In the genomic region with DNA sequence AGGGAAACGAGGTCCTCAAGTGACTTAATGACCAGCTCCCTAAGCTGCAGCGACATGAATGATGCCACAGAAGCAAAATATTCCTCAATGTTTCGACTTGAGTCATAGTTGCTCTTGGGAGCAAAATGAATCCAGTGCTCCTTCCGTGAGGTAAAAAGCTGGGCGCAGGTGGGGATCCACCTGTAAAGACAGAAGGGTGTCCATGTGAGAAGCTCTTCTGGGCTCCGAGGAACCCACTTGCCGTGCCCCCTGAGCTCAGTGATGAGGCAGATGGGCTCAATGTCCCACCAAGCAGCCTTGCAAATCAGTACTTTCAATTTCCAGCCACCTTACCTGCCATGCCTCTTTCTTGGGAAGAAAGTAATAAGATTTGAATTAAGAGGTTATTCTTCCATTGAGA, we compare ENCODE assay signal across 36 cellular contexts. TPM values are rescaled to one million over a fixed set of nuclear protein-coding genes. Genes with fewer than 3 reads are reported as not detected.
"Had no signal": no experiment of that assay in that cellular context is flagged by ENCODE, and none has a peak within 500 bp of the region (broad histone marks: within the 10 kb centered on the region; RNA-seq: fewer than 3 reads in every experiment).

No MANE protein-coding gene starts in this region.

- DNase-seq: activated effector memory CD4-positive, alpha-beta T cell treated with anti-CD3 and anti-CD28 coated beads, Interleukin-2, amount 50 U/mL, for 16 hours; activated effector memory CD4-positive, alpha-beta T cell treated with Interleukin-2 at 50 U/mL for 16 hours; activated gamma-delta T cell; activated gamma-delta T cell treated with Interleukin-2 at 50 U/mL for 16 hours; activated naive CD4-positive, alpha-beta T cell; activated naive CD4-positive, alpha-beta T cell treated with anti-CD3 and anti-CD28 coated beads for 36 hours; activated naive CD4-positive, alpha-beta T cell treated with anti-CD3 and anti-CD28 coated beads, Interleukin-2, amount 10 ng/mL, durations not matched to agents 7 days and 5 days; activated naive CD4-positive, alpha-beta T cell treated with anti-CD3 and anti-CD28 coated beads, Interleukin-2, amount 50 U/mL, for 16 hours; activated naive CD4-positive, alpha-beta T cell treated with Interleukin-2 at 50 U/mL for 16 hours; activated naive CD8-positive, alpha-beta T cell treated with anti-CD3 and anti-CD28 coated beads for 36 hours; activated naive CD8-positive, alpha-beta T cell treated with anti-CD3 and anti-CD28 coated beads, Interleukin-2, amount 10 ng/mL, durations not matched to agents 7 days and 5 days; activated naive CD8-positive, alpha-beta T cell treated with anti-CD3 and anti-CD28 coated beads, Interleukin-2, amount 50 U/mL, for 24 hours; activated T-cell treated with anti-CD3 and anti-CD28 coated beads, Interleukin-2, amount 50 U/mL, for 1 hour; activated T-cell treated with anti-CD3 and anti-CD28 coated beads, Interleukin-2, amount 50 U/mL, for 24 hours; activated T-cell treated with anti-CD3 and anti-CD28 coated beads, Interleukin-2, amount 50 U/mL, for 4 hours; activated T-cell treated with anti-CD3 and anti-CD28 coated beads, Interleukin-2, amount 50 U/mL, for 48 hours; activated T-cell treated with anti-CD3 and anti-CD28 coated beads, Interleukin-2, amount 50 U/mL, for 72 hours; adrenal gland; amniotic stem cell; amygdala; anterior cingulate cortex; aorta; body of pancreas; brain microvascular endothelial cell; caudate nucleus; central memory CD4-positive, alpha-beta T cell; cerebellar nuclear complex had no signal

- H3K36me3 ChIP-seq: adrenal gland, ascending aorta, brain microvascular endothelial cell, breast epithelium, cardiac muscle cell had no signal

- H3K27me3 ChIP-seq: adrenal gland, ascending aorta, body of pancreas, brain microvascular endothelial cell, breast epithelium, cardiac muscle cell had no signal

- H3K9me3 ChIP-seq: adrenal gland, ascending aorta, body of pancreas, breast epithelium had no signal

- FAIRE-seq: astrocyte, bronchial epithelial cell had no signal

- H3K27ac ChIP-seq: adrenal gland, ascending aorta, body of pancreas, brain microvascular endothelial cell, breast epithelium, cardiac muscle cell had no signal

- H3K4me3 ChIP-seq: adrenal gland, ascending aorta, body of pancreas, breast epithelium, cardiac muscle cell had no signal

- H3K4me1 ChIP-seq: adrenal gland, ascending aorta, body of pancreas, breast epithelium had no signal

RNA-seq across cellular contexts. Expression of a gene that starts 25.5 kb away (rescaled TPM):
- total RNA-seq: activated naive CD4-positive, alpha-beta T cell treated with anti-CD3 and anti-CD28 coated beads for 36 hours; activated naive CD4-positive, alpha-beta T cell treated with anti-CD3 and anti-CD28 coated beads, Interleukin-2, amount 50 U/mL, for 72 hours; activated naive CD8-positive, alpha-beta T cell treated with anti-CD3 and anti-CD28 coated beads for 36 hours; activated naive CD8-positive, alpha-beta T cell treated with anti-CD3 and anti-CD28 coated beads, Interleukin-2, amount 10 ng/mL, durations not matched to agents 7 days and 5 days; activated T-cell treated with anti-CD3 and anti-CD28 coated beads, Interleukin-2, amount 50 U/mL, for 4 hours; activated T-helper 1 cell treated with anti-CD3 and anti-CD28 coated beads, Interleukin-12 subunit alpha, Interleukin-12 subunit beta, Interleukin-2, Interleukin-4 antibody, amounts not matched to agents 30 ng/mL and 10 ng/mL and 1 ng/mL, durations not matched to agents 14 hours and 24 hours and 36 hours; aorta; astrocyte; body of pancreas; chondrocyte had no signal
- polyA plus RNA-seq: adipose tissue, aorta, cardiac muscle cell had no signal
